Comparison of ENCODE assay signal across 19 cellular contexts in the genomic region with DNA sequence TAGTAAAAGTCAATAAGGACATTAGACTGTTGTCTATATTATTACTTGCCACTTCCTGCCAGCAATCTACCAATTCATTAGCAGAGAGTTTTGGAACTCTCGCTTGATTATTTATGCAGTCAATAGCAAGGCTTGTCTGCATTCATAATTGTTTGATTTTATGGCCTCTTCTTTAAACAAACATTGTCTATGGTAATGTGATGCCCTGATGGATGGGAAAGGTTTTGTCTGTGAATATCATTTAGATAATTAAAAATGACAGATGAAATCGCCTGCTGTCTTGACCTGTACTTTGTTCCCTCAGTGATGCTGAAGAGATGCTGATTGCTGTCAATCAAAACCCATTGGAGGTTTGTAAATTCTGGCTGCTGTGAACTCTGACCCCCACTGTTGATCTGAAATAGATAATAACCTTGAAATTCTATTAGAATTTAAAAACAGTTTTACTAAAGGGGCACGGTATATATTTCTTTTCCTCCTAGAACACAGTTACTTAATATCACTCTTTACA.
DNase-seq lines count a peak whose midpoint lies in the region; FAIRE-seq and TF ChIP-seq lines count a peak whose summit lies in the region.
"Had no signal": no experiment of that assay in that cellular context is flagged by ENCODE, and none has a peak within 500 bp of the region (broad histone marks: within the 10 kb centered on the region; RNA-seq: fewer than 3 reads in every experiment).

No MANE protein-coding gene starts in this region.

- no peak for FAIRE-seq in D721Med (lab: Jason Lieb, UNC)
- FAIRE-seq: GM19239 had no signal

- DNase-seq in NCI-H2171 treated with DMSO at 0.1 percent for 48 hours (lab: John Stamatoyannopoulos, UW) (peak; percentile 46), NCI-H2171 (lab: John Stamatoyannopoulos, UW) (no peak), NCI-H2029 (lab: John Stamatoyannopoulos, UW) (peak; percentile 99), NCI-H748 treated with DMSO at 0.1 percent for 48 hours (lab: John Stamatoyannopoulos, UW) (peak; percentile 97), type B pancreatic cell (ENCODE audit: extremely low spot score, unreplicated experiment) (no peak), globus pallidus (ENCODE audit: low spot score) (no peak), D721Med (ENCODE audit: insufficient read length, low spot score) (no peak)
- DNase-seq in activated CD8-positive, alpha-beta memory T cell treated with anti-CD3 and anti-CD28 coated beads, Interleukin-2, amount 50 U/mL, for 4 hours, result no peak
- DNase-seq: 8988T, DMS 273 treated with DMSO at 0.1 percent for 48 hours, GDM1, GOT3, MM.1S, NCI-H187 treated with DMSO at 0.1 percent for 48 hours, NCI-H2227 treated with DMSO at 0.1 percent for 48 hours, NCI-H524 treated with DMSO at 0.1 percent for 48 hours, SK-N-SH had no signal

- peak overlapping the region; percentile 10 for H3K4me3 Mint-ChIP-seq in type B pancreatic cell
- H3K4me3 Mint-ChIP-seq: CD14-positive monocyte had no signal

- no peak for TF ChIP-seq CTCF in type B pancreatic cell (conservative IDR thresholded peaks at IDR 0.05)
- no peak for TF ChIP-seq CTCF in D721Med (IDR thresholded peaks at IDR 0.05; ENCODE audit: insufficient read depth, missing control alignments)

- H3K36me3 Mint-ChIP-seq in type B pancreatic cell, result no peaks in the 10 kb centered on the region
- H3K36me3 Mint-ChIP-seq: CD14-positive monocyte had no signal

- H3K27me3 Mint-ChIP-seq in type B pancreatic cell, result peaks cover 7% of the 10 kb centered on the region

- H3K4me1 Mint-ChIP-seq in type B pancreatic cell (ENCODE audit: unreplicated experiment), result peaks cover 17% of the 10 kb centered on the region
- H3K4me1 Mint-ChIP-seq: CD14-positive monocyte had no signal

- no peak overlapping the region for H3K27ac Mint-ChIP-seq in type B pancreatic cell
- H3K27ac Mint-ChIP-seq: CD14-positive monocyte had no signal

- H3K9me3 Mint-ChIP-seq in type B pancreatic cell, result no peaks in the 10 kb centered on the region
- H3K9me3 Mint-ChIP-seq: CD14-positive monocyte had no signal

Comparison
In these comparisons a context has a peak if more than half of its experiments do, and no peak if none do; other contexts are left out.
1. DNase-seq: peak in NCI-H2171 treated with DMSO at 0.1 percent for 48 hours (single experiment), NCI-H2029 (single experiment) and NCI-H748 treated with DMSO at 0.1 percent for 48 hours (single experiment); none in NCI-H2171 (single experiment), type B pancreatic cell (single experiment), globus pallidus (single experiment), D721Med (single experiment) and activated CD8-positive, alpha-beta memory T cell treated with anti-CD3 and anti-CD28 coated beads, Interleukin-2, amount 50 U/mL, for 4 hours (single experiment).